14 cellular contexts compared by ENCODE assay signal in genomic region chr6:101845621-101846020, GRCh38.
A peak's percentile ranks its signal among the peaks of the same experiment; 100 is the strongest.
DNase-seq lines count a peak whose midpoint lies in the region; ATAC-seq and TF ChIP-seq lines count a peak whose summit lies in the region.
"Had no signal": no experiment of that assay in that cellular context is flagged by ENCODE, and none has a peak within 500 bp of the region (broad histone marks: within the 10 kb centered on the region; RNA-seq: fewer than 3 reads in every experiment).

No MANE protein-coding gene starts in this region.

- DNase-seq in NCI-H2196 treated with DMSO at 0.1 percent for 48 hours (lab: John Stamatoyannopoulos, UW; ENCODE audit: unreplicated experiment) (no peak), OCI-M1 (lab: John Stamatoyannopoulos, UW) (no peak), chondrocyte (ENCODE audit: low spot score) (no peak), hippocampal formation (lab: John Stamatoyannopoulos, UW) (no peak)
- DNase-seq: activated CD4-positive, alpha-beta memory T cell treated with anti-CD3 and anti-CD28 coated beads for 36 hours; dorsolateral prefrontal cortex; GOT3; mammary epithelial cell; NCI-H2171 treated with DMSO at 0.1 percent for 48 hours; right lobe of liver had no signal

- no peaks in the 10 kb centered on the region for H3K27me3 Mint-ChIP-seq in chondrocyte (ENCODE audit: low read depth)
- H3K27me3 Mint-ChIP-seq: activated CD4-positive, alpha-beta memory T cell treated with anti-CD3 and anti-CD28 coated beads for 36 hours had no signal

- H3K4me3 Mint-ChIP-seq in chondrocyte (ENCODE audit: unreplicated experiment), result no peak overlapping the region
- H3K4me3 Mint-ChIP-seq: activated CD4-positive, alpha-beta memory T cell treated with anti-CD3 and anti-CD28 coated beads for 36 hours; neural progenitor cell had no signal

- H3K9me3 Mint-ChIP-seq in chondrocyte (ENCODE audit: low read depth), result peaks cover 2% of the 10 kb centered on the region
- H3K9me3 Mint-ChIP-seq: activated CD4-positive, alpha-beta memory T cell treated with anti-CD3 and anti-CD28 coated beads for 36 hours; neural progenitor cell had no signal

- H3K36me3 Mint-ChIP-seq in chondrocyte (ENCODE audit: low read depth), result no peaks in the 10 kb centered on the region
- H3K36me3 Mint-ChIP-seq: activated CD4-positive, alpha-beta memory T cell treated with anti-CD3 and anti-CD28 coated beads for 36 hours; neural progenitor cell had no signal

- peaks cover 8% of the 10 kb centered on the region for H3K4me1 Mint-ChIP-seq in chondrocyte (ENCODE audit: low read depth)
- H3K4me1 Mint-ChIP-seq: neural progenitor cell had no signal

- ATAC-seq in GM19351 (IDR thresholded peaks at IDR 0.05; ENCODE audit: unreplicated experiment) (peak; percentile 95), HG02678 (IDR thresholded peaks at IDR 0.05; ENCODE audit: unreplicated experiment) (peak; percentile 65), HG03378 (IDR thresholded peaks at IDR 0.05; ENCODE audit: unreplicated experiment) (peak; percentile 87)
- ATAC-seq: right lobe of liver had no signal

- TF ChIP-seq CTCF in chondrocyte (IDR thresholded peaks at IDR 0.05), result no peak

- H3K27ac Mint-ChIP-seq in chondrocyte (ENCODE audit: unreplicated experiment), result no peak overlapping the region
- H3K27ac Mint-ChIP-seq: activated CD4-positive, alpha-beta memory T cell treated with anti-CD3 and anti-CD28 coated beads for 36 hours; neural progenitor cell had no signal
